Comparison of ENCODE assay signal across 17 cellular contexts in the genomic region with DNA sequence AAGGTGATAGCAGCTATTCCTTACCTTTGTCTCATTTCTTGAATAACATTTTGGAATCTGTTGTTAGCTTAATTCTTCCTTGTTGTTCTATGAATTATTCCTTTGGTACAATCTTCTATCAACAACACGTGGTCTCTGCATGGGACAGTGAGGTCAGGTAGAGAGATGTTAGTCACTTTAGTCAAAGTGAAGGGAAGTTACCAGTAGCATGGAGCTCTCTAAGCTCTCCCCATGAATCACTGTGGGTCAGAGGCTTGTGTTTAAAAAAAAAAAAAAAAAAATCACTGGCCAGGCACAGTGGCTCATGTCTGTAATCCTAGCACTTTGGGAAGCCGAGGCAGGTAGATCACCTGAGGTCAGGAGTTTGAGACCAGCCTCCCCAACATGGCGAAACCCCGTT.
A peak's percentile ranks its signal among the peaks of the same experiment; 100 is the strongest.
DNase-seq lines count a peak whose midpoint lies in the region; ATAC-seq and TF ChIP-seq lines count a peak whose summit lies in the region.
"Had no signal": no experiment of that assay in that cellular context is flagged by ENCODE, and none has a peak within 500 bp of the region (broad histone marks: within the 10 kb centered on the region; RNA-seq: fewer than 3 reads in every experiment).

No MANE protein-coding gene starts in this region.

- no peak overlapping the region for H3K4me3 ChIP-seq in RWPE2 (ENCODE audit: severe bottlenecking)
- H3K4me3 ChIP-seq in subcutaneous abdominal adipose tissue (ENCODE audit: low read depth in 1 of 5, low read length in 5 of 5): no peak overlapping the region

- H3K9me3 ChIP-seq in RWPE2 (ENCODE audit: severe bottlenecking) (no peaks in the 10 kb centered on the region), subcutaneous abdominal adipose tissue (ENCODE audit: control insufficient read depth in 5 of 5, low read length in 5 of 5) (no peaks in the 10 kb centered on the region)
- H3K9me3 ChIP-seq: BE2C had no signal

- H3K27ac ChIP-seq in RWPE2 (ENCODE audit: poor library complexity, severe bottlenecking): peak overlapping the region; percentile 81
- H3K27ac ChIP-seq in subcutaneous abdominal adipose tissue (ENCODE audit: low read depth, low read length): peak overlapping the region; percentile 64
- H3K27ac ChIP-seq: HL-60 had no signal

- no peak overlapping the region for H3K9ac ChIP-seq in subcutaneous abdominal adipose tissue (ENCODE audit: low read length in 5 of 5)

- no peak for TF ChIP-seq CTCF in RWPE2 (IDR thresholded peaks at IDR 0.05; ENCODE audit: poor library complexity, severe bottlenecking)

- H3K27me3 ChIP-seq in RWPE2 (ENCODE audit: insufficient read depth, poor library complexity, severe bottlenecking): no peaks in the 10 kb centered on the region
- H3K27me3 ChIP-seq in subcutaneous abdominal adipose tissue (ENCODE audit: control insufficient read depth in 5 of 5, insufficient read depth in 4 of 5, low read length in 5 of 5): no peaks in the 10 kb centered on the region
- H3K27me3 ChIP-seq: BE2C had no signal

- no peak for ATAC-seq in RWPE2 (ENCODE audit: low read depth)
- ATAC-seq in esophagus mucosa: peak; percentile 92
- ATAC-seq in HG03196 (IDR thresholded peaks at IDR 0.05; ENCODE audit: unreplicated experiment): no peak

- H3K4me1 ChIP-seq in RWPE2 (ENCODE audit: insufficient read depth, poor library complexity, severe bottlenecking) (peaks cover 43% of the 10 kb centered on the region), subcutaneous abdominal adipose tissue (ENCODE audit: control insufficient read depth in 5 of 5, insufficient read depth in 5 of 5, low read length in 5 of 5) (peaks cover 0 to 27% (median 23%) of the 10 kb centered on the region in 5 donors)

- DNase-seq in HCEC 1CT (peak; percentile 9), RWPE2 (ENCODE audit: low spot score) (no peak), DMS153 (lab: John Stamatoyannopoulos, UW) (no peak), NCI-H510A (lab: John Stamatoyannopoulos, UW) (no peak)
- DNase-seq: BE2C, DMS79, KG1, NCI-H1105, NCI-H146, NCI-H2029 treated with DMSO at 0.1 percent for 48 hours, NCI-H345, NCI-H526, SHP77 had no signal

- H3K36me3 ChIP-seq in RWPE2 (ENCODE audit: low read depth): peaks cover 19% of the 10 kb centered on the region
- peaks cover 11 to 46% (median 24%) of the 10 kb centered on the region in 5 donors for H3K36me3 ChIP-seq in subcutaneous abdominal adipose tissue (ENCODE audit: control insufficient read depth in 5 of 5, insufficient read depth in 5 of 5, low read length in 5 of 5)
- H3K36me3 ChIP-seq: BE2C had no signal
